In genomic region chr2:134233733-134234135, GRCh38 we compare ENCODE assay signal across 1 cellular context.
TF ChIP-seq lines count a peak whose summit lies in the region.

No MANE protein-coding gene starts in this region.

TF ChIP-seq in SK-N-SH, 30 proteins besides CTCF, POLR2A, EP300 and RAD21 (continued from another document):
- TF ChIP-seq REST (IDR thresholded peaks at IDR 0.05; ENCODE audit: low read depth, low read length) (no peak), RCOR1 (IDR thresholded peaks at IDR 0.05; ENCODE audit: low read length) (peak; percentile 88), USF1 (IDR thresholded peaks at IDR 0.05; ENCODE audit: borderline replicate concordance, low read depth) (no peak), JUND (IDR thresholded peaks at IDR 0.05) (no peak), IRF3 (IDR thresholded peaks at IDR 0.05; ENCODE audit: low read depth, low read length) (no peak)
TF ChIP-seq in SK-N-SH: peak in this region for 4.
